Comparison of ENCODE assay signal across 15 cellular contexts in the genomic region with DNA sequence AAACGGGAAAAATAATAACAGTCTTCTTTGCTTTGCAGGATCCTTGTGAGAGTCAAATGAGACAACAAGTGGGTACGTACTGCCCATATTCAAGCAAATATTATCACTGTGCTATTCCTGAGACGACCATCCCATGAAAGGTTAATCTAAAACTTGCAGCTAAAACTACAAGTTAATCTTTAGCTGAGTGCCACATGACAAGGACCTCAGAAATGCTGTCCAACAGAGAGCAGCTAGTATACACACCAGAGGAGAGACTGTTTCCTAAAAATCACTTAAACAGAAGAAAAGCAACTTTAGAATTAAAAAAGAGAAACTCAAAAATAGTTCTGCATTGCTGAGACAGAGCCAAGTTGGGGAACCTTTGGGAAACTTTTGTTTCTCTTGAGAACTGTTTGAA.
DNase-seq lines count a peak whose midpoint lies in the region; ATAC-seq, FAIRE-seq and TF ChIP-seq lines count a peak whose summit lies in the region.
"Had no signal": no experiment of that assay in that cellular context is flagged by ENCODE, and none has a peak within 500 bp of the region (broad histone marks: within the 10 kb centered on the region; RNA-seq: fewer than 3 reads in every experiment).

No MANE protein-coding gene starts in this region.

- no peaks in the 10 kb centered on the region for H3K27me3 Mint-ChIP-seq in brain
- no peaks in the 10 kb centered on the region for H3K27me3 Mint-ChIP-seq in neural progenitor cell (ENCODE audit: insufficient read depth, low read depth)
- peaks cover 0 to 4% of the 10 kb centered on the region in 2 donors for H3K27me3 Mint-ChIP-seq in CD8-positive, alpha-beta memory T cell

- no peak for DNase-seq in neural progenitor cell (ENCODE audit: low spot score)
- no peak for DNase-seq in G401 (ENCODE audit: low spot score)
- DNase-seq in CD8-positive, alpha-beta memory T cell, result no peak
- no peak for DNase-seq in HTR-8/SVneo (ENCODE audit: insufficient read length, low spot score)
- DNase-seq: aorta; C1 segment of cervical spinal cord; mammary epithelial cell; NCI-H1436; stimulated activated CD4-positive, alpha-beta T cell treated with anti-CD3 and anti-CD28 coated beads, Interleukin-4, amount 100 ng/mL, for 4 hours; stimulated activated naive CD8-positive, alpha-beta T cell treated with anti-CD3 and anti-CD28 coated beads, Interleukin-15, amount 100 ng/mL, for 72 hours had no signal

- peak overlapping the region in 3 of 5 experiments; percentile 19 to 73 (median 38) for H3K27ac Mint-ChIP-seq in brain
- no peak overlapping the region for H3K27ac Mint-ChIP-seq in neural progenitor cell
- no peak overlapping the region for H3K27ac Mint-ChIP-seq in CD8-positive, alpha-beta memory T cell
- H3K27ac Mint-ChIP-seq: stimulated activated naive CD8-positive, alpha-beta T cell treated with anti-CD3 and anti-CD28 coated beads, Interleukin-15, amount 100 ng/mL, for 72 hours had no signal

- H3K4me3 Mint-ChIP-seq in brain (peak overlapping the region in 1 of 5 experiments; percentile 3), neural progenitor cell (no peak overlapping the region)
- H3K4me3 Mint-ChIP-seq in CD8-positive, alpha-beta memory T cell, result no peak overlapping the region
- H3K4me3 Mint-ChIP-seq: stimulated activated naive CD8-positive, alpha-beta T cell treated with anti-CD3 and anti-CD28 coated beads, Interleukin-15, amount 100 ng/mL, for 72 hours had no signal

- no peak for TF ChIP-seq CTCF in brain (conservative IDR thresholded peaks at IDR 0.05)
- TF ChIP-seq CTCF in neural progenitor cell (IDR thresholded peaks at IDR 0.05), result no peak

- no peaks in the 10 kb centered on the region for H3K36me3 ChIP-seq in neural progenitor cell
- H3K36me3 ChIP-seq in CD8-positive, alpha-beta memory T cell (ENCODE audit: insufficient read depth, low read length), result no peaks in the 10 kb centered on the region
- H3K36me3 ChIP-seq: SJSA1 had no signal

- no peaks in the 10 kb centered on the region for H3K9me3 ChIP-seq in neural progenitor cell (ENCODE audit: low read depth)
- H3K9me3 ChIP-seq in CD8-positive, alpha-beta memory T cell (ENCODE audit: low read length), result no peaks in the 10 kb centered on the region
- H3K9me3 ChIP-seq: SJSA1 had no signal

- CTCF ChIA-PET in CD8-positive, alpha-beta memory T cell (lab: Charles Lee), result no interaction called here

- in situ Hi-C loops in G401 (cut with HindIII; ENCODE audit: low sequenced_read_pairs), result no loop called here

- peak overlapping the region; percentile 74 for H2AFZ ChIP-seq in neural progenitor cell (replicated peaks)

- no peaks in the 10 kb centered on the region for H3K4me1 ChIP-seq in neural progenitor cell
- H3K4me1 ChIP-seq in CD8-positive, alpha-beta memory T cell (ENCODE audit: insufficient read depth, low read length), result no peaks in the 10 kb centered on the region
- H3K4me1 ChIP-seq: SJSA1 had no signal

- no peaks in the 10 kb centered on the region for H3K79me2 ChIP-seq in neural progenitor cell (ENCODE audit: low read depth)

- ATAC-seq in GM19025 (IDR thresholded peaks at IDR 0.05; ENCODE audit: low read depth, unreplicated experiment) (peak; percentile 82), HG02798 (IDR thresholded peaks at IDR 0.05; ENCODE audit: poor library complexity, unreplicated experiment) (peak; percentile 58), GM18868 (IDR thresholded peaks at IDR 0.05; ENCODE audit: unreplicated experiment) (no peak)
- ATAC-seq: stimulated activated naive CD8-positive, alpha-beta T cell treated with anti-CD3 and anti-CD28 coated beads, Interleukin-15, amount 100 ng/mL, for 72 hours had no signal

- no peak overlapping the region for H3K9ac ChIP-seq in neural progenitor cell

- no peaks in the 10 kb centered on the region for H3K27me3 ChIP-seq in neural progenitor cell
- H3K27me3 ChIP-seq in CD8-positive, alpha-beta memory T cell (ENCODE audit: insufficient read depth, low read length, poor library complexity, severe bottlenecking), result peaks cover 5% of the 10 kb centered on the region
- H3K27me3 ChIP-seq: SJSA1 had no signal

- no peaks in the 10 kb centered on the region for H3K9me3 Mint-ChIP-seq in brain
- H3K9me3 Mint-ChIP-seq in neural progenitor cell, result no peaks in the 10 kb centered on the region
- H3K9me3 Mint-ChIP-seq in CD8-positive, alpha-beta memory T cell, result no peaks in the 10 kb centered on the region
- H3K9me3 Mint-ChIP-seq: stimulated activated naive CD8-positive, alpha-beta T cell treated with anti-CD3 and anti-CD28 coated beads, Interleukin-15, amount 100 ng/mL, for 72 hours had no signal

- no peak for FAIRE-seq in HTR-8/SVneo (lab: Jason Lieb, UNC)

- H3K27ac ChIP-seq in neural progenitor cell, result no peak overlapping the region
- no peak overlapping the region for H3K27ac ChIP-seq in CD8-positive, alpha-beta memory T cell (ENCODE audit: low read depth, low read length)
- H3K27ac ChIP-seq: SJSA1 had no signal

- no peaks in the 10 kb centered on the region for H3F3A ChIP-seq in neural progenitor cell (ENCODE audit: low read depth)

- H3K4me3 ChIP-seq in neural progenitor cell, result no peak overlapping the region
- H3K4me3 ChIP-seq in CD8-positive, alpha-beta memory T cell (ENCODE audit: low read length), result no peak overlapping the region
- H3K4me3 ChIP-seq: SJSA1 had no signal

- H3K4me1 Mint-ChIP-seq in brain (peaks cover 17% of the 10 kb centered on the region), neural progenitor cell (no peaks in the 10 kb centered on the region)
- H3K4me1 Mint-ChIP-seq in CD8-positive, alpha-beta memory T cell, result no peaks in the 10 kb centered on the region
- H3K4me1 Mint-ChIP-seq: stimulated activated naive CD8-positive, alpha-beta T cell treated with anti-CD3 and anti-CD28 coated beads, Interleukin-15, amount 100 ng/mL, for 72 hours had no signal

- POLR2A ChIA-PET in CD8-positive, alpha-beta memory T cell (lab: Charles Lee), result no interaction called here

- no peaks in the 10 kb centered on the region for H3K36me3 Mint-ChIP-seq in brain
- no peaks in the 10 kb centered on the region for H3K36me3 Mint-ChIP-seq in neural progenitor cell
- no peaks in the 10 kb centered on the region for H3K36me3 Mint-ChIP-seq in CD8-positive, alpha-beta memory T cell

- H4K20me1 ChIP-seq in neural progenitor cell (ENCODE audit: low read depth), result no peaks in the 10 kb centered on the region

- H3K4me2 ChIP-seq in neural progenitor cell, result no peak overlapping the region

Comparison
In these comparisons a context has a peak if more than half of its experiments do, and no peak if none do; other contexts are left out.
1. H3K27ac Mint-ChIP-seq: peak in brain (3 of 5); none in neural progenitor cell (single experiment) and CD8-positive, alpha-beta memory T cell (0 of 8).